ENCODE assay signal across 18 cellular contexts in genomic region chr11:33448461-33449130, GRCh38.
"Had no signal": no experiment of that assay in that cellular context is flagged by ENCODE, and none has a peak within 500 bp of the region (broad histone marks: within the 10 kb centered on the region; RNA-seq: fewer than 3 reads in every experiment).

No MANE protein-coding gene starts in this region.

- H3K4me1 Mint-ChIP-seq: activated B cell treated with CpG ODN at 0.5 μM for 24 hours, immature natural killer cell had no signal

- FAIRE-seq: colon, endometrium, TTC549 had no signal

- ATAC-seq: gastrocnemius medialis; heart left ventricle; sciatic nerve; stimulated activated naive CD8-positive, alpha-beta T cell treated with anti-CD3 and anti-CD28 coated beads, Interleukin-15, Interleukin-2, amounts not matched to agents 100 U/mL and 50 U/mL, for 24 hours had no signal

- H3K9me3 Mint-ChIP-seq: activated B cell treated with CpG ODN at 0.5 μM for 24 hours; activated T-helper 1 cell treated with anti-CD3 and anti-CD28 coated beads, Interleukin-12 subunit alpha, Interleukin-12 subunit beta, Interleukin-2, Interleukin-4 antibody, amounts not matched to agents 30 ng/mL and 10 ng/mL and 1 ng/mL, durations not matched to agents 14 hours and 24 hours and 36 hours had no signal

- H3K9me3 ChIP-seq: esophagus squamous epithelium, gastrocnemius medialis, heart left ventricle, transverse colon had no signal

- H3K36me3 Mint-ChIP-seq: immature natural killer cell had no signal

- H3K27me3 Mint-ChIP-seq: activated CD4-positive, alpha-beta T cell treated with anti-CD3 and anti-CD28 coated beads, Interleukin-2, amount 10 ng/mL, durations not matched to agents 7 days and 5 days had no signal

- DNase-seq: activated B cell treated with CpG ODN at 0.5 μM for 24 hours; activated CD4-positive, alpha-beta T cell treated with anti-CD3 and anti-CD28 coated beads, Interleukin-2, amount 10 ng/mL, durations not matched to agents 7 days and 5 days; activated naive CD4-positive, alpha-beta T cell; anterior cingulate cortex; esophagus squamous epithelium; gastrocnemius medialis; heart left ventricle; immature natural killer cell; midbrain; stimulated activated naive CD8-positive, alpha-beta T cell treated with anti-CD3 and anti-CD28 coated beads, Interleukin-15, Interleukin-2, amounts not matched to agents 100 U/mL and 50 U/mL, for 24 hours; T-helper 2 cell; transverse colon had no signal

- H3K27ac Mint-ChIP-seq: activated B cell treated with CpG ODN at 0.5 μM for 24 hours; activated CD4-positive, alpha-beta T cell treated with anti-CD3 and anti-CD28 coated beads, Interleukin-2, amount 10 ng/mL, durations not matched to agents 7 days and 5 days; activated T-helper 1 cell treated with anti-CD3 and anti-CD28 coated beads, Interleukin-12 subunit alpha, Interleukin-12 subunit beta, Interleukin-2, Interleukin-4 antibody, amounts not matched to agents 30 ng/mL and 10 ng/mL and 1 ng/mL, durations not matched to agents 14 hours and 24 hours and 36 hours; immature natural killer cell had no signal

- H3K4me3 Mint-ChIP-seq: activated B cell treated with CpG ODN at 0.5 μM for 24 hours; activated CD4-positive, alpha-beta T cell treated with anti-CD3 and anti-CD28 coated beads, Interleukin-2, amount 10 ng/mL, durations not matched to agents 7 days and 5 days; activated T-helper 1 cell treated with anti-CD3 and anti-CD28 coated beads, Interleukin-12 subunit alpha, Interleukin-12 subunit beta, Interleukin-2, Interleukin-4 antibody, amounts not matched to agents 30 ng/mL and 10 ng/mL and 1 ng/mL, durations not matched to agents 14 hours and 24 hours and 36 hours; immature natural killer cell had no signal

- H3K27ac ChIP-seq: cardiac muscle cell, esophagus squamous epithelium, gastrocnemius medialis, heart left ventricle, transverse colon had no signal

- H3K27me3 ChIP-seq: cardiac muscle cell, gastrocnemius medialis, heart left ventricle had no signal

- H3K36me3 ChIP-seq: cardiac muscle cell, esophagus squamous epithelium, gastrocnemius medialis, heart left ventricle, transverse colon had no signal

- H3K4me1 ChIP-seq: esophagus squamous epithelium, gastrocnemius medialis, transverse colon had no signal

- H3K4me3 ChIP-seq: cardiac muscle cell, esophagus squamous epithelium, gastrocnemius medialis, heart left ventricle, transverse colon had no signal
